Comparison of ENCODE assay signal across 11 cellular contexts in genomic region chr17:753407-753806, GRCh38. TPM values are rescaled to one million over a fixed set of nuclear protein-coding genes. Genes with fewer than 3 reads are reported as not detected.
DNase-seq lines count a peak whose midpoint lies in the region; ATAC-seq and TF ChIP-seq lines count a peak whose summit lies in the region.
"Had no signal": no experiment of that assay in that cellular context is flagged by ENCODE, and none has a peak within 500 bp of the region (broad histone marks: within the 10 kb centered on the region; RNA-seq: fewer than 3 reads in every experiment).

No MANE protein-coding gene starts in this region.

- H3K4me1 Mint-ChIP-seq in CD4-positive, alpha-beta memory T cell, result peaks cover 24 to 41% (median 29%) of the 10 kb centered on the region in 4 donors
- peaks cover 30% of the 10 kb centered on the region for H3K4me1 Mint-ChIP-seq in activated T-helper 1 cell treated with anti-CD3 and anti-CD28 coated beads, Interleukin-12 subunit alpha, Interleukin-12 subunit beta, Interleukin-2, Interleukin-4 antibody, amounts not matched to agents 30 ng/mL and 10 ng/mL and 1 ng/mL, durations not matched to agents 14 hours and 24 hours and 36 hours (ENCODE audit: low read depth)
- peaks cover 25 to 41% (median 34%) of the 10 kb centered on the region in 7 donors for H3K4me1 Mint-ChIP-seq in naive thymus-derived CD4-positive, alpha-beta T cell

- H3K9me3 Mint-ChIP-seq in CD4-positive, alpha-beta memory T cell, result no peaks in the 10 kb centered on the region
- no peaks in the 10 kb centered on the region for H3K9me3 Mint-ChIP-seq in activated T-helper 1 cell treated with anti-CD3 and anti-CD28 coated beads, Interleukin-12 subunit alpha, Interleukin-12 subunit beta, Interleukin-2, Interleukin-4 antibody, amounts not matched to agents 30 ng/mL and 10 ng/mL and 1 ng/mL, durations not matched to agents 14 hours and 24 hours and 36 hours
- peaks cover 0 to 9% (median 0%) of the 10 kb centered on the region in 11 donors for H3K9me3 Mint-ChIP-seq in naive thymus-derived CD4-positive, alpha-beta T cell

- H3K27ac ChIP-seq in A673 (ENCODE audit: low read depth, low read length, poor library complexity, severe bottlenecking), result no peak overlapping the region
- no peak overlapping the region for H3K27ac ChIP-seq in CD4-positive, alpha-beta memory T cell (ENCODE audit: low read depth, low read length)
- H3K27ac ChIP-seq in naive thymus-derived CD4-positive, alpha-beta T cell (ENCODE audit: low read depth, low read length), result no peak overlapping the region

- H3K36me3 Mint-ChIP-seq in CD4-positive, alpha-beta memory T cell, result peaks cover 7 to 21% of the 10 kb centered on the region in 2 donors
- H3K36me3 Mint-ChIP-seq in activated T-helper 1 cell treated with anti-CD3 and anti-CD28 coated beads, Interleukin-12 subunit alpha, Interleukin-12 subunit beta, Interleukin-2, Interleukin-4 antibody, amounts not matched to agents 30 ng/mL and 10 ng/mL and 1 ng/mL, durations not matched to agents 14 hours and 24 hours and 36 hours (ENCODE audit: low read depth), result peaks cover 36% of the 10 kb centered on the region
- peaks cover 0 to 33% (median under 1%) of the 10 kb centered on the region in 5 donors for H3K36me3 Mint-ChIP-seq in naive thymus-derived CD4-positive, alpha-beta T cell

- peak overlapping the region in 5 of 7 donors; percentile 36 to 73 (median 64) for H3K27ac Mint-ChIP-seq in CD4-positive, alpha-beta memory T cell
- H3K27ac Mint-ChIP-seq in activated T-helper 1 cell treated with anti-CD3 and anti-CD28 coated beads, Interleukin-12 subunit alpha, Interleukin-12 subunit beta, Interleukin-2, Interleukin-4 antibody, amounts not matched to agents 30 ng/mL and 10 ng/mL and 1 ng/mL, durations not matched to agents 14 hours and 24 hours and 36 hours, result no peak overlapping the region
- peak overlapping the region in 8 of 9 donors; percentile 25 to 81 (median 54) for H3K27ac Mint-ChIP-seq in naive thymus-derived CD4-positive, alpha-beta T cell

- BruUV-seq in A673 (replicated peaks; lab: Mats Ljungman, UMichigan), result TSS peak; percentile 29

- DNase-seq in A673 (ENCODE audit: low spot score), result no peak
- no peak for DNase-seq in CD4-positive, alpha-beta memory T cell
- DNase-seq in activated T-helper 1 cell treated with anti-CD3 and anti-CD28 coated beads, Interleukin-12 subunit alpha, Interleukin-12 subunit beta, Interleukin-2, Interleukin-4 antibody, amounts not matched to agents 30 ng/mL and 10 ng/mL and 1 ng/mL, durations not matched to agents 14 hours and 24 hours and 36 hours (ENCODE audit: low spot score), result no peak
- no peak for DNase-seq in naive thymus-derived CD4-positive, alpha-beta T cell
- no peak for DNase-seq in T-helper 9 cell
- DNase-seq: MM.1S, SIG-M5 had no signal

- H3K27me3 ChIP-seq in A673 (replicated peaks; ENCODE audit: insufficient read depth, low read depth, low read length, poor library complexity), result no peaks in the 10 kb centered on the region
- H3K27me3 ChIP-seq in CD4-positive, alpha-beta memory T cell (ENCODE audit: insufficient read depth, low read length), result no peaks in the 10 kb centered on the region
- no peaks in the 10 kb centered on the region for H3K27me3 ChIP-seq in naive thymus-derived CD4-positive, alpha-beta T cell (ENCODE audit: control insufficient read depth in 2 of 2, insufficient read depth in 2 of 2, low read length in 2 of 2)
- H3K27me3 ChIP-seq: BLaER1 treated with 17β-estradiol and CSF1 and Interleukin-3, amounts not matched to agents 10 nM and 100 nM; gastrocnemius medialis had no signal

- peaks cover 5% of the 10 kb centered on the region for H3K4me1 ChIP-seq in A673 (ENCODE audit: insufficient read depth, low read length, poor library complexity, severe bottlenecking)
- H3K4me1 ChIP-seq in CD4-positive, alpha-beta memory T cell (ENCODE audit: insufficient read depth, low read length), result peaks cover 27% of the 10 kb centered on the region
- peaks cover 15 to 22% of the 10 kb centered on the region in 2 donors for H3K4me1 ChIP-seq in naive thymus-derived CD4-positive, alpha-beta T cell (ENCODE audit: control insufficient read depth in 2 of 2, insufficient read depth in 2 of 2, low read length in 2 of 2)

- no peak for TF ChIP-seq CTCF in A673 (conservative IDR thresholded peaks at IDR 0.05; ENCODE audit: low read depth, low read length)

- intact Hi-C loops in A673 (cut with micrococcal nuclease; ENCODE audit: unreplicated experiment), result no loop called here
- intact Hi-C loops in CD4-positive, alpha-beta memory T cell (cut with micrococcal nuclease), result loop anchor here (2.0 kb wide), 1 partner anchor 21 kb away; the partner anchor contains the start of gene TLCD3A
- intact Hi-C loops in activated T-helper 1 cell treated with anti-CD3 and anti-CD28 coated beads, Interleukin-12 subunit alpha, Interleukin-12 subunit beta, Interleukin-2, Interleukin-4 antibody, amounts not matched to agents 30 ng/mL and 10 ng/mL and 1 ng/mL, durations not matched to agents 14 hours and 24 hours and 36 hours (cut with micrococcal nuclease), result loop anchor here (2.0 kb wide), 1 partner anchor 19 kb away; no protein-coding TSS in a partner anchor
- intact Hi-C loops in naive thymus-derived CD4-positive, alpha-beta T cell (cut with micrococcal nuclease), result loop anchor here in 1 of 2 donors (2.0 kb wide), 1 partner anchor 21 kb away; the partner anchor contains the start of gene TLCD3A

- POLR2A ChIA-PET in A673 (lab: Charles Lee; ENCODE audit: low non-redundant PET), result no interaction called here
- POLR2A ChIA-PET in CD4-positive, alpha-beta memory T cell (lab: Charles Lee; ENCODE audit: partially characterized antibody), result interaction anchor here (1.1 to 4.5 kb wide), 3 partner anchors 17 to 28 kb away, joined by 3 to 37 read pairs (median 3); partner anchors contain the start of genes GLOD4 and MRM3
- POLR2A ChIA-PET in naive thymus-derived CD4-positive, alpha-beta T cell (lab: Charles Lee), result interaction anchor here (0.7 to 3.6 kb wide), 3 partner anchors 12 to 38 kb away, joined by 4 to 27 read pairs (median 22); partner anchors contain the start of genes GLOD4, MRM3 and VPS53

- H3K27me3 Mint-ChIP-seq in CD4-positive, alpha-beta memory T cell, result no peaks in the 10 kb centered on the region
- H3K27me3 Mint-ChIP-seq in activated T-helper 1 cell treated with anti-CD3 and anti-CD28 coated beads, Interleukin-12 subunit alpha, Interleukin-12 subunit beta, Interleukin-2, Interleukin-4 antibody, amounts not matched to agents 30 ng/mL and 10 ng/mL and 1 ng/mL, durations not matched to agents 14 hours and 24 hours and 36 hours (ENCODE audit: insufficient read depth), result no peaks in the 10 kb centered on the region
- no peaks in the 10 kb centered on the region for H3K27me3 Mint-ChIP-seq in naive thymus-derived CD4-positive, alpha-beta T cell

- peaks cover 18% of the 10 kb centered on the region for H3K36me3 ChIP-seq in A673 (ENCODE audit: insufficient read depth, low read length, poor library complexity, severe bottlenecking)
- H3K36me3 ChIP-seq in CD4-positive, alpha-beta memory T cell (ENCODE audit: insufficient read depth, low read length), result no peaks in the 10 kb centered on the region
- H3K36me3 ChIP-seq in naive thymus-derived CD4-positive, alpha-beta T cell (ENCODE audit: control insufficient read depth in 2 of 3, insufficient read depth in 3 of 3, low read length in 3 of 3), result peaks cover 0 to 7% (median 0%) of the 10 kb centered on the region in 3 experiments

- no peaks in the 10 kb centered on the region for H3K9me3 ChIP-seq in A673 (ENCODE audit: low read depth, low read length, poor library complexity, severe bottlenecking)
- no peaks in the 10 kb centered on the region for H3K9me3 ChIP-seq in CD4-positive, alpha-beta memory T cell (ENCODE audit: control insufficient read depth in 1 of 2, low read length in 2 of 2)
- H3K9me3 ChIP-seq in naive thymus-derived CD4-positive, alpha-beta T cell (ENCODE audit: control insufficient read depth in 2 of 3, low read length in 3 of 3), result no peaks in the 10 kb centered on the region
- H3K9me3 ChIP-seq: gastrocnemius medialis had no signal

- ATAC-seq in naive thymus-derived CD4-positive, alpha-beta T cell, result no peak
- ATAC-seq in HG02678 (IDR thresholded peaks at IDR 0.05; ENCODE audit: unreplicated experiment), result no peak
- ATAC-seq in GM18498 (IDR thresholded peaks at IDR 0.05; ENCODE audit: unreplicated experiment), result no peak

- H3K4me3 Mint-ChIP-seq in CD4-positive, alpha-beta memory T cell, result peak overlapping the region; percentile 3 to 81 (median 66)
- H3K4me3 Mint-ChIP-seq in activated T-helper 1 cell treated with anti-CD3 and anti-CD28 coated beads, Interleukin-12 subunit alpha, Interleukin-12 subunit beta, Interleukin-2, Interleukin-4 antibody, amounts not matched to agents 30 ng/mL and 10 ng/mL and 1 ng/mL, durations not matched to agents 14 hours and 24 hours and 36 hours, result peak overlapping the region; percentile 66
- H3K4me3 Mint-ChIP-seq in naive thymus-derived CD4-positive, alpha-beta T cell, result peak overlapping the region; percentile 51 to 80 (median 74)

- CTCF ChIA-PET in A673 (lab: Charles Lee), result interaction anchor here (1.4 kb wide), 1 partner anchor 341 kb away, joined by 8 read pairs; no protein-coding TSS in a partner anchor
- CTCF ChIA-PET in CD4-positive, alpha-beta memory T cell (lab: Charles Lee; ENCODE audit: partially characterized antibody), result interaction anchor here (1.0 to 1.9 kb wide), 7 partner anchors 8 to 342 kb away, joined by 3 to 8 read pairs (median 4); no protein-coding TSS in a partner anchor
- CTCF ChIA-PET in naive thymus-derived CD4-positive, alpha-beta T cell (lab: Charles Lee), result interaction anchor here (0.8 to 1.3 kb wide), 4 partner anchors 8 to 341 kb away, joined by 4 to 5 read pairs (median 4); no protein-coding TSS in a partner anchor

- no peak overlapping the region for H3K4me3 ChIP-seq in A673 (ENCODE audit: low read depth, low read length, poor library complexity, severe bottlenecking)
- no peak overlapping the region for H3K4me3 ChIP-seq in CD4-positive, alpha-beta memory T cell (ENCODE audit: low read length in 2 of 2)
- H3K4me3 ChIP-seq in naive thymus-derived CD4-positive, alpha-beta T cell (ENCODE audit: low read length), result no peak overlapping the region

RNA-seq across cellular contexts. Expression of gene GEMIN4, which starts 1.3 kb away (rescaled TPM):
- 58.7 and 66.3 TPM in 2 replicates for total RNA-seq in A673 (2021)
- 10 to 100 TPM; 24.4 to 24.7 TPM for total RNA-seq in CD4-positive, alpha-beta memory T cell
- polyA plus RNA-seq in CD4-positive, alpha-beta memory T cell, result 10 to 100 TPM; 20.6 to 23.4 TPM
- 64.6 and 68.6 TPM in 2 replicates for total RNA-seq in activated T-helper 1 cell treated with anti-CD3 and anti-CD28 coated beads, Interleukin-12 subunit alpha, Interleukin-12 subunit beta, Interleukin-2, Interleukin-4 antibody, amounts not matched to agents 30 ng/mL and 10 ng/mL and 1 ng/mL, durations not matched to agents 14 hours and 24 hours and 36 hours
- total RNA-seq in naive thymus-derived CD4-positive, alpha-beta T cell, result 10 to 100 TPM; 15.5 to 35.0 (median 28.9) TPM
- polyA plus RNA-seq in naive thymus-derived CD4-positive, alpha-beta T cell, result 10 to 100 TPM; 24.4 to 49.3 TPM

RNA-seq across cellular contexts. Expression of gene TLCD3A, which starts 21.0 kb away (rescaled TPM):
- 38.7 and 49.2 TPM in 2 replicates for total RNA-seq in A673 (2021)
- total RNA-seq in CD4-positive, alpha-beta memory T cell, result under 1 TPM; 0.42 to 0.55 TPM
- under 1 TPM in 1 of 2 donors, not detected in 1; 0.47 TPM for polyA plus RNA-seq in CD4-positive, alpha-beta memory T cell
- 36.3 and 36.8 TPM in 2 replicates for total RNA-seq in activated T-helper 1 cell treated with anti-CD3 and anti-CD28 coated beads, Interleukin-12 subunit alpha, Interleukin-12 subunit beta, Interleukin-2, Interleukin-4 antibody, amounts not matched to agents 30 ng/mL and 10 ng/mL and 1 ng/mL, durations not matched to agents 14 hours and 24 hours and 36 hours
- total RNA-seq in naive thymus-derived CD4-positive, alpha-beta T cell, result 10 to 100 TPM in 1 of 5 experiments, 1 to 10 TPM in 2, under 1 TPM in 2; 0.54 to 21.5 (median 1.2) TPM
- polyA plus RNA-seq in naive thymus-derived CD4-positive, alpha-beta T cell, result under 1 TPM in 1 of 2 donors, not detected in 1; 0.36 TPM

RNA-seq across cellular contexts. Expression of gene GLOD4, which starts 28.7 kb away (rescaled TPM):
- total RNA-seq in A673 (2021), result 110 and 122 TPM in 2 replicates
- 10 to 100 TPM; 94.9 to 97.2 TPM for total RNA-seq in CD4-positive, alpha-beta memory T cell
- polyA plus RNA-seq in CD4-positive, alpha-beta memory T cell, result 100 to 1,000 TPM; 122 to 131 TPM
- 97.0 and 97.6 TPM in 2 replicates for total RNA-seq in activated T-helper 1 cell treated with anti-CD3 and anti-CD28 coated beads, Interleukin-12 subunit alpha, Interleukin-12 subunit beta, Interleukin-2, Interleukin-4 antibody, amounts not matched to agents 30 ng/mL and 10 ng/mL and 1 ng/mL, durations not matched to agents 14 hours and 24 hours and 36 hours
- total RNA-seq in naive thymus-derived CD4-positive, alpha-beta T cell, result 10 to 100 TPM; 60.1 to 79.0 (median 77.6) TPM
- polyA plus RNA-seq in naive thymus-derived CD4-positive, alpha-beta T cell, result 100 to 1,000 TPM in 1 of 2 donors, 10 to 100 TPM in 1; 94.2 to 102 TPM

RNA-seq across cellular contexts. Expression of gene MRM3, which starts 28.7 kb away (rescaled TPM):
- 38.5 and 39.5 TPM in 2 replicates for total RNA-seq in A673 (2021)
- 10 to 100 TPM; 18.6 to 20.9 TPM for total RNA-seq in CD4-positive, alpha-beta memory T cell
- 10 to 100 TPM; 20.0 to 32.6 TPM for polyA plus RNA-seq in CD4-positive, alpha-beta memory T cell
- total RNA-seq in activated T-helper 1 cell treated with anti-CD3 and anti-CD28 coated beads, Interleukin-12 subunit alpha, Interleukin-12 subunit beta, Interleukin-2, Interleukin-4 antibody, amounts not matched to agents 30 ng/mL and 10 ng/mL and 1 ng/mL, durations not matched to agents 14 hours and 24 hours and 36 hours, result 31.7 and 32.0 TPM in 2 replicates
- total RNA-seq in naive thymus-derived CD4-positive, alpha-beta T cell, result 10 to 100 TPM; 19.3 to 47.1 (median 25.9) TPM
- 10 to 100 TPM; 24.4 to 32.5 TPM for polyA plus RNA-seq in naive thymus-derived CD4-positive, alpha-beta T cell

RNA-seq across cellular contexts. Expression of gene VPS53, which starts 38.8 kb away (rescaled TPM):
- 80.0 and 92.3 TPM in 2 replicates for total RNA-seq in A673 (2021)
- total RNA-seq in CD4-positive, alpha-beta memory T cell, result 10 to 100 TPM; 81.1 to 90.8 TPM
- 1 to 10 TPM; 3.8 to 7.0 TPM for polyA plus RNA-seq in CD4-positive, alpha-beta memory T cell
- 81.7 and 81.8 TPM in 2 replicates for total RNA-seq in activated T-helper 1 cell treated with anti-CD3 and anti-CD28 coated beads, Interleukin-12 subunit alpha, Interleukin-12 subunit beta, Interleukin-2, Interleukin-4 antibody, amounts not matched to agents 30 ng/mL and 10 ng/mL and 1 ng/mL, durations not matched to agents 14 hours and 24 hours and 36 hours
- 10 to 100 TPM; 78.9 to 98.8 (median 81.2) TPM for total RNA-seq in naive thymus-derived CD4-positive, alpha-beta T cell
- polyA plus RNA-seq in naive thymus-derived CD4-positive, alpha-beta T cell, result 10 to 100 TPM; 10.2 to 12.1 TPM
